ENCODE assay signal across 1 cellular context in the genomic region with DNA sequence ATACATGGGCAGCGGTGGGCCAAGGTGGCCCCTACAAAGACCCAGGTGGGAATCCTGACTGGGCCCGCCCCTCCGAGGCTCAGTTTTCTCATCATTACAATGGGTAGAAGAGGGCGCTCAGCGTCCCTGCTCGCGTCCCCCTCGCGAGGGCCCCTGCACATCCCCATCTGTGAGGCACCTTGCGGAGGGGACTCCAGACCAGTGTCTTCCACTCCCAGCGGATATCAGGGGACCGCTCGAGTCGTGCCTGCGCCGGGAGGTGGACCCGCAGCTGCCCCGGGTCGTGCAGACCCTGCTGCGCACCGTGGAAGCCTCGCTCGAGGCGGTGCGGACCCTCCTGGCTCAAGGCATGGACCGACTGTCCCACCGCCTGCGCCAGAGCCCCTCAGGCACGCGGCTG.
TF ChIP-seq lines count a peak whose summit lies in the region.

No MANE protein-coding gene starts in this region.

TF ChIP-seq in K562, 482 proteins besides CTCF, POLR2A, EP300 and RAD21 (continues in another document):
- no peak for TF ChIP-seq FOXM1 (IDR thresholded peaks at IDR 0.05; ENCODE audit: low read depth)
- no peak for TF ChIP-seq FOXM1 (CRISPR knock-in tag; IDR thresholded peaks at IDR 0.05; ENCODE audit: low read depth)
- TF ChIP-seq ZNF551 (CRISPR knock-in tag; IDR thresholded peaks at IDR 0.05) = no peak
- TF ChIP-seq ZKSCAN1 (IDR thresholded peaks at IDR 0.05; ENCODE audit: low read depth, low read length) = no peak
- TF ChIP-seq, protein P1, sequence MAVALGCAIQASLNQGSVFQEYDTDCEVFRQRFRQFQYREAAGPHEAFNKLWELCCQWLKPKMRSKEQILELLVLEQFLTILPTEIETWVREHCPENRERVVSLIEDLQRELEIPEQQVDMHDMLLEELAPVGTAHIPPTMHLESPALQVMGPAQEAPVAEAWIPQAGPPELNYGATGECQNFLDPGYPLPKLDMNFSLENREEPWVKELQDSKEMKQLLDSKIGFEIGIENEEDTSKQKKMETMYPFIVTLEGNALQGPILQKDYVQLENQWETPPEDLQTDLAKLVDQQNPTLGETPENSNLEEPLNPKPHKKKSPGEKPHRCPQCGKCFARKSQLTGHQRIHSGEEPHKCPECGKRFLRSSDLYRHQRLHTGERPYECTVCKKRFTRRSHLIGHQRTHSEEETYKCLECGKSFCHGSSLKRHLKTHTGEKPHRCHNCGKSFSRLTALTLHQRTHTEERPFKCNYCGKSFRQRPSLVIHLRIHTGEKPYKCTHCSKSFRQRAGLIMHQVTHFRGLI (CRISPR knock-in tag; IDR thresholded peaks at IDR 0.05) = no peak
- TF ChIP-seq NR2C1 (IDR thresholded peaks at IDR 0.05) = no peak
- TF ChIP-seq NR2C1 (tag; IDR thresholded peaks at IDR 0.05) = no peak
- 0 out of 2 replicates have a peak, but pooled peaks have one; percentile 12 for TF ChIP-seq SMARCA5 (IDR thresholded peaks at IDR 0.05)
- TF ChIP-seq ZKSCAN3 (CRISPR knock-in tag; IDR thresholded peaks at IDR 0.05) = no peak
- TF ChIP-seq ZNF212 (CRISPR knock-in tag; IDR thresholded peaks at IDR 0.05) = no peak
- TF ChIP-seq DDX20 (tag; IDR thresholded peaks at IDR 0.05; ENCODE audit: low read depth) = no peak
- TF ChIP-seq ARID2 (IDR thresholded peaks at IDR 0.05) = no peak
- TF ChIP-seq, protein P2, sequence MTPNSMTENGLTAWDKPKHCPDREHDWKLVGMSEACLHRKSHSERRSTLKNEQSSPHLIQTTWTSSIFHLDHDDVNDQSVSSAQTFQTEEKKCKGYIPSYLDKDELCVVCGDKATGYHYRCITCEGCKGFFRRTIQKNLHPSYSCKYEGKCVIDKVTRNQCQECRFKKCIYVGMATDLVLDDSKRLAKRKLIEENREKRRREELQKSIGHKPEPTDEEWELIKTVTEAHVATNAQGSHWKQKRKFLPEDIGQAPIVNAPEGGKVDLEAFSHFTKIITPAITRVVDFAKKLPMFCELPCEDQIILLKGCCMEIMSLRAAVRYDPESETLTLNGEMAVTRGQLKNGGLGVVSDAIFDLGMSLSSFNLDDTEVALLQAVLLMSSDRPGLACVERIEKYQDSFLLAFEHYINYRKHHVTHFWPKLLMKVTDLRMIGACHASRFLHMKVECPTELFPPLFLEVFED (CRISPR knock-in tag; conservative IDR thresholded peaks at IDR 0.05) = no peak
- TF ChIP-seq RBM25 (IDR thresholded peaks at IDR 0.05; ENCODE audit: low read depth, low read length, severe bottlenecking) = peak; percentile 70
- no peak for TF ChIP-seq TBP (optimal IDR thresholded peaks at IDR 0.05; ENCODE audit: low read depth, low read length)
- TF ChIP-seq ELF4 (CRISPR knock-in tag; IDR thresholded peaks at IDR 0.05) = no peak
- TF ChIP-seq ZNF444 (CRISPR knock-in tag; IDR thresholded peaks at IDR 0.05) = no peak
- TF ChIP-seq NCOR1 (IDR thresholded peaks at IDR 0.05) = no peak
- no peak for TF ChIP-seq IRF2 (CRISPR knock-in tag; IDR thresholded peaks at IDR 0.05)
- TF ChIP-seq MCM3 (IDR thresholded peaks at IDR 0.05) = no peak
- no peak for TF ChIP-seq SAFB2 (IDR thresholded peaks at IDR 0.05; ENCODE audit: borderline replicate concordance, low read depth, low read length, severe bottlenecking)
- TF ChIP-seq GTF2A2 (tag; IDR thresholded peaks at IDR 0.05) = no peak
- no peak for TF ChIP-seq FIP1L1 (IDR thresholded peaks at IDR 0.05; ENCODE audit: low read depth, low read length, poor library complexity, severe bottlenecking)
- no peak for TF ChIP-seq ZNF561 (CRISPR knock-in tag; conservative IDR thresholded peaks at IDR 0.05)
- TF ChIP-seq ZNF445 (CRISPR knock-in tag; IDR thresholded peaks at IDR 0.05; ENCODE audit: low read depth) = no peak
- no peak for TF ChIP-seq RBM22 (IDR thresholded peaks at IDR 0.05; ENCODE audit: low read depth, low read length, poor library complexity, severe bottlenecking)
- no peak for TF ChIP-seq ZNF57 (CRISPR knock-in tag; IDR thresholded peaks at IDR 0.05)
- no peak for TF ChIP-seq ZFX (CRISPR knock-in tag; IDR thresholded peaks at IDR 0.05)
- TF ChIP-seq ZNF77 (CRISPR knock-in tag; IDR thresholded peaks at IDR 0.05) = no peak
- no peak for TF ChIP-seq ZZZ3 (IDR thresholded peaks at IDR 0.05)
- TF ChIP-seq BCL6 (CRISPR knock-in tag; IDR thresholded peaks at IDR 0.05) = no peak
- TF ChIP-seq PML (IDR thresholded peaks at IDR 0.05; ENCODE audit: low read length) = no peak
- no peak for TF ChIP-seq MEF2D (tag; conservative IDR thresholded peaks at IDR 0.05; ENCODE audit: low read depth)
- TF ChIP-seq CSDE1 (IDR thresholded peaks at IDR 0.05) = no peak
- TF ChIP-seq HDAC2 (IDR thresholded peaks at IDR 0.05) = 0 out of 2 replicates have a peak, but pooled peaks have one; percentile 15
- TF ChIP-seq PRPF4 (IDR thresholded peaks at IDR 0.05; ENCODE audit: insufficient read depth, low read depth, low read length, poor library complexity, severe bottlenecking) = no peak
- peak in 1 of 2 experiments; percentile 90; a peak in 2 of 4 replicates for TF ChIP-seq KDM1A (IDR thresholded peaks at IDR 0.05)
- TF ChIP-seq MXI1 (IDR thresholded peaks at IDR 0.05; ENCODE audit: low read depth, low read length) = no peak
- TF ChIP-seq ZNF586 (CRISPR knock-in tag; conservative IDR thresholded peaks at IDR 0.05) = no peak
- TF ChIP-seq NCOA2 (IDR thresholded peaks at IDR 0.05; ENCODE audit: partially characterized antibody in 2 of 2) = no peak
- no peak for TF ChIP-seq SMARCC2 (IDR thresholded peaks at IDR 0.05; ENCODE audit: low read depth)
- no peak for TF ChIP-seq ATF7 (IDR thresholded peaks at IDR 0.05)
- TF ChIP-seq ZFP36 (IDR thresholded peaks at IDR 0.05; ENCODE audit: low read depth, low read length, partially characterized antibody) = no peak
- TF ChIP-seq, protein P3, sequence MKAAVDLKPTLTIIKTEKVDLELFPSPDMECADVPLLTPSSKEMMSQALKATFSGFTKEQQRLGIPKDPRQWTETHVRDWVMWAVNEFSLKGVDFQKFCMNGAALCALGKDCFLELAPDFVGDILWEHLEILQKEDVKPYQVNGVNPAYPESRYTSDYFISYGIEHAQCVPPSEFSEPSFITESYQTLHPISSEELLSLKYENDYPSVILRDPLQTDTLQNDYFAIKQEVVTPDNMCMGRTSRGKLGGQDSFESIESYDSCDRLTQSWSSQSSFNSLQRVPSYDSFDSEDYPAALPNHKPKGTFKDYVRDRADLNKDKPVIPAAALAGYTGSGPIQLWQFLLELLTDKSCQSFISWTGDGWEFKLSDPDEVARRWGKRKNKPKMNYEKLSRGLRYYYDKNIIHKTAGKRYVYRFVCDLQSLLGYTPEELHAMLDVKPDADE (conservative IDR thresholded peaks at IDR 0.05; ENCODE audit: control insufficient read depth, low read depth, low read length) = no peak
- TF ChIP-seq ELF2 (CRISPR knock-in tag; IDR thresholded peaks at IDR 0.05) = no peak
- TF ChIP-seq, protein P4, sequence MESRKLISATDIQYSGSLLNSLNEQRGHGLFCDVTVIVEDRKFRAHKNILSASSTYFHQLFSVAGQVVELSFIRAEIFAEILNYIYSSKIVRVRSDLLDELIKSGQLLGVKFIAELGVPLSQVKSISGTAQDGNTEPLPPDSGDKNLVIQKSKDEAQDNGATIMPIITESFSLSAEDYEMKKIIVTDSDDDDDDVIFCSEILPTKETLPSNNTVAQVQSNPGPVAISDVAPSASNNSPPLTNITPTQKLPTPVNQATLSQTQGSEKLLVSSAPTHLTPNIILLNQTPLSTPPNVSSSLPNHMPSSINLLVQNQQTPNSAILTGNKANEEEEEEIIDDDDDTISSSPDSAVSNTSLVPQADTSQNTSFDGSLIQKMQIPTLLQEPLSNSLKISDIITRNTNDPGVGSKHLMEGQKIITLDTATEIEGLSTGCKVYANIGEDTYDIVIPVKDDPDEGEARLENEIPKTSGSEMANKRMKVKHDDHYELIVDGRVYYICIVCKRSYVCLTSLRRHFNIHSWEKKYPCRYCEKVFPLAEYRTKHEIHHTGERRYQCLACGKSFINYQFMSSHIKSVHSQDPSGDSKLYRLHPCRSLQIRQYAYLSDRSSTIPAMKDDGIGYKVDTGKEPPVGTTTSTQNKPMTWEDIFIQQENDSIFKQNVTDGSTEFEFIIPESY (CRISPR knock-in tag; IDR thresholded peaks at IDR 0.05) = peak; percentile 94
- TF ChIP-seq ZNF24 (IDR thresholded peaks at IDR 0.05) = no peak
- TF ChIP-seq, protein P5, sequence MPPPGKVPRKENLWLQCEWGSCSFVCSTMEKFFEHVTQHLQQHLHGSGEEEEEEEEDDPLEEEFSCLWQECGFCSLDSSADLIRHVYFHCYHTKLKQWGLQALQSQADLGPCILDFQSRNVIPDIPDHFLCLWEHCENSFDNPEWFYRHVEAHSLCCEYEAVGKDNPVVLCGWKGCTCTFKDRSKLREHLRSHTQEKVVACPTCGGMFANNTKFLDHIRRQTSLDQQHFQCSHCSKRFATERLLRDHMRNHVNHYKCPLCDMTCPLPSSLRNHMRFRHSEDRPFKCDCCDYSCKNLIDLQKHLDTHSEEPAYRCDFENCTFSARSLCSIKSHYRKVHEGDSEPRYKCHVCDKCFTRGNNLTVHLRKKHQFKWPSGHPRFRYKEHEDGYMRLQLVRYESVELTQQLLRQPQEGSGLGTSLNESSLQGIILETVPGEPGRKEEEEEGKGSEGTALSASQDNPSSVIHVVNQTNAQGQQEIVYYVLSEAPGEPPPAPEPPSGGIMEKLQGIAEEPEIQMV (tag; conservative IDR thresholded peaks at IDR 0.05; ENCODE audit: low read depth) = no peak
- TF ChIP-seq, protein P6, sequence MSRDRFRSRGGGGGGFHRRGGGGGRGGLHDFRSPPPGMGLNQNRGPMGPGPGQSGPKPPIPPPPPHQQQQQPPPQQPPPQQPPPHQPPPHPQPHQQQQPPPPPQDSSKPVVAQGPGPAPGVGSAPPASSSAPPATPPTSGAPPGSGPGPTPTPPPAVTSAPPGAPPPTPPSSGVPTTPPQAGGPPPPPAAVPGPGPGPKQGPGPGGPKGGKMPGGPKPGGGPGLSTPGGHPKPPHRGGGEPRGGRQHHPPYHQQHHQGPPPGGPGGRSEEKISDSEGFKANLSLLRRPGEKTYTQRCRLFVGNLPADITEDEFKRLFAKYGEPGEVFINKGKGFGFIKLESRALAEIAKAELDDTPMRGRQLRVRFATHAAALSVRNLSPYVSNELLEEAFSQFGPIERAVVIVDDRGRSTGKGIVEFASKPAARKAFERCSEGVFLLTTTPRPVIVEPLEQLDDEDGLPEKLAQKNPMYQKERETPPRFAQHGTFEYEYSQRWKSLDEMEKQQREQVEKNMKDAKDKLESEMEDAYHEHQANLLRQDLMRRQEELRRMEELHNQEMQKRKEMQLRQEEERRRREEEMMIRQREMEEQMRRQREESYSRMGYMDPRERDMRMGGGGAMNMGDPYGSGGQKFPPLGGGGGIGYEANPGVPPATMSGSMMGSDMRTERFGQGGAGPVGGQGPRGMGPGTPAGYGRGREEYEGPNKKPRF (IDR thresholded peaks at IDR 0.05; ENCODE audit: low read depth, low read length) = no peak
- TF ChIP-seq DNMT1 (IDR thresholded peaks at IDR 0.05) = no peak
- TF ChIP-seq BRF1 (IDR thresholded peaks at IDR 0.05; ENCODE audit: borderline replicate concordance, extremely low read depth, insufficient read length) = no peak
- peak; percentile 90 for TF ChIP-seq CHD4 (IDR thresholded peaks at IDR 0.05; ENCODE audit: insufficient read depth, insufficient replicate concordance, low read depth, low read length, poor library complexity, severe bottlenecking)
- TF ChIP-seq, protein P7, sequence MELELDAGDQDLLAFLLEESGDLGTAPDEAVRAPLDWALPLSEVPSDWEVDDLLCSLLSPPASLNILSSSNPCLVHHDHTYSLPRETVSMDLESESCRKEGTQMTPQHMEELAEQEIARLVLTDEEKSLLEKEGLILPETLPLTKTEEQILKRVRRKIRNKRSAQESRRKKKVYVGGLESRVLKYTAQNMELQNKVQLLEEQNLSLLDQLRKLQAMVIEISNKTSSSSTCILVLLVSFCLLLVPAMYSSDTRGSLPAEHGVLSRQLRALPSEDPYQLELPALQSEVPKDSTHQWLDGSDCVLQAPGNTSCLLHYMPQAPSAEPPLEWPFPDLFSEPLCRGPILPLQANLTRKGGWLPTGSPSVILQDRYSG (tag; conservative IDR thresholded peaks at IDR 0.05; ENCODE audit: low read depth) = no peak
- TF ChIP-seq ZNF785 (CRISPR knock-in tag; IDR thresholded peaks at IDR 0.05) = no peak
- TF ChIP-seq ESRRB (CRISPR knock-in tag; IDR thresholded peaks at IDR 0.05; ENCODE audit: borderline replicate concordance) = no peak
- TF ChIP-seq MTA3 (IDR thresholded peaks at IDR 0.05; ENCODE audit: borderline replicate concordance) = no peak
- no peak for TF ChIP-seq PTTG1 (tag; IDR thresholded peaks at IDR 0.05; ENCODE audit: low read depth)
- TF ChIP-seq CBX1 (IDR thresholded peaks at IDR 0.05; ENCODE audit: low read depth) = peak; percentile 53; the same call in 1 of the 2 replicates
- no peak for TF ChIP-seq HNRNPLL (IDR thresholded peaks at IDR 0.05; ENCODE audit: low read depth, low read length, poor library complexity, severe bottlenecking)
- TF ChIP-seq, protein P8, sequence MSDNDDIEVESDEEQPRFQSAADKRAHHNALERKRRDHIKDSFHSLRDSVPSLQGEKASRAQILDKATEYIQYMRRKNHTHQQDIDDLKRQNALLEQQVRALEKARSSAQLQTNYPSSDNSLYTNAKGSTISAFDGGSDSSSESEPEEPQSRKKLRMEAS (CRISPR knock-in tag; IDR thresholded peaks at IDR 0.05) = 0 out of 2 replicates have a peak, but pooled peaks have one; percentile 13
- TF ChIP-seq ZNF668 (CRISPR knock-in tag; IDR thresholded peaks at IDR 0.05) = no peak
- TF ChIP-seq RFX1 (IDR thresholded peaks at IDR 0.05) = no peak
- no peak for TF ChIP-seq CBX5 (IDR thresholded peaks at IDR 0.05; ENCODE audit: borderline replicate concordance, low read depth)
- TF ChIP-seq SRSF1 (IDR thresholded peaks at IDR 0.05; ENCODE audit: low read depth, low read length) = no peak
- no peak for TF ChIP-seq ZNF232 (CRISPR knock-in tag; IDR thresholded peaks at IDR 0.05)
- no peak for TF ChIP-seq ESRRA (IDR thresholded peaks at IDR 0.05; ENCODE audit: borderline replicate concordance, low read depth)
- no peak for TF ChIP-seq SUPT5H (IDR thresholded peaks at IDR 0.05)
- TF ChIP-seq BCOR (IDR thresholded peaks at IDR 0.05) = peak; percentile 79
- no peak for TF ChIP-seq WHSC1 (IDR thresholded peaks at IDR 0.05; ENCODE audit: low read length)
- TF ChIP-seq RBFOX2 (IDR thresholded peaks at IDR 0.05; ENCODE audit: low read depth, low read length) = no peak
- TF ChIP-seq CBFA2T3 (IDR thresholded peaks at IDR 0.05) = no peak
- TF ChIP-seq NELFE (IDR thresholded peaks at IDR 0.05; ENCODE audit: insufficient read depth, insufficient read length) = no peak
- no peak for TF ChIP-seq THRAP3 (IDR thresholded peaks at IDR 0.05; ENCODE audit: borderline replicate concordance)
- no peak for TF ChIP-seq U2AF1 (optimal IDR thresholded peaks at IDR 0.05; ENCODE audit: low read depth, low read length)
- TF ChIP-seq NEUROD1 (IDR thresholded peaks at IDR 0.05; ENCODE audit: borderline replicate concordance, low read depth, low read length, partially characterized antibody) = no peak
- TF ChIP-seq, protein P9, sequence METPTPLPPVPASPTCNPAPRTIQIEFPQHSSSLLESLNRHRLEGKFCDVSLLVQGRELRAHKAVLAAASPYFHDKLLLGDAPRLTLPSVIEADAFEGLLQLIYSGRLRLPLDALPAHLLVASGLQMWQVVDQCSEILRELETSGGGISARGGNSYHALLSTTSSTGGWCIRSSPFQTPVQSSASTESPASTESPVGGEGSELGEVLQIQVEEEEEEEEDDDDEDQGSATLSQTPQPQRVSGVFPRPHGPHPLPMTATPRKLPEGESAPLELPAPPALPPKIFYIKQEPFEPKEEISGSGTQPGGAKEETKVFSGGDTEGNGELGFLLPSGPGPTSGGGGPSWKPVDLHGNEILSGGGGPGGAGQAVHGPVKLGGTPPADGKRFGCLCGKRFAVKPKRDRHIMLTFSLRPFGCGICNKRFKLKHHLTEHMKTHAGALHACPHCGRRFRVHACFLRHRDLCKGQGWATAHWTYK (CRISPR knock-in tag; IDR thresholded peaks at IDR 0.05) = no peak
